ENCODE assay signal across 9 cellular contexts in the genomic region with DNA sequence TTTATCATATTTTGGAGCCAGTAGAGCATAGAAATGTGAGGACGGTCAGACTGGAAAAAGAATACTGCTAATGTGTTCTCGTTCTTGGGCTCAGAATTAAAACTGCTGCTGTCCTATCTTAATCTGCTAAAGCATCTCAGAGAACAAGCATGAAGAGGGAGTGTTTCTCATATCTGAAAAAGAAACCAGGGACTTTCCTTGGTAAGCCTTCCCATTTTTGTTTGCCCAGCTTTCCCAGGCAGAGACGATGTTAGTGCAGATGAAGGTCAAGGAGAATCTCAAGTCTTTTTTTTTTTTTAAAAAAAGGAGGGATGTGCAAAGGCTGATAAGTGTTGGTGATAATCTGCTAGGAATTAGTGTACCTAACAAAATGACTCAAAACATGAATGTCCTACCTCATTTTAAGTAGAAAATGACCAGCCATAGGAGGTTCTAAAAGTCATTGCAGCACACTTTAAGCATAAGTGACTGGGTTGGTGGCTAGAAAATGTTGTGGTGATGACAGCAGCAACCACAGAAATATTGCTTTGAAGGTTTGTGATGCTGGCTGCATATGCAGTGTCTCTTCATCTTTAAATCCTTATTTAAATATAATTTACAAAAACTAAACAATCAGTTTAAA. TPM values are rescaled to one million over a fixed set of nuclear protein-coding genes. Genes with fewer than 3 reads are reported as not detected.
DNase-seq lines count a peak whose midpoint lies in the region; ATAC-seq and TF ChIP-seq lines count a peak whose summit lies in the region.
"Had no signal": no experiment of that assay in that cellular context is flagged by ENCODE, and none has a peak within 500 bp of the region (broad histone marks: within the 10 kb centered on the region; RNA-seq: fewer than 3 reads in every experiment).

No MANE protein-coding gene starts in this region.

- H3K4me3 Mint-ChIP-seq in activated naive CD4-positive, alpha-beta T cell treated with anti-CD3 and anti-CD28 coated beads for 36 hours, result no peak overlapping the region

- peak; percentile 40 for ATAC-seq in HG03103 (IDR thresholded peaks at IDR 0.05; ENCODE audit: low read depth, unreplicated experiment)

- TF ChIP-seq CTCF in colonic mucosa (IDR thresholded peaks at IDR 0.05) (no peak), suprapubic skin (IDR thresholded peaks at IDR 0.05) (no peak)

- 30% methylated on average over 3 of the region's 3 CpGs for WGBS in suprapubic skin

- no peak for TF ChIP-seq EP300 in suprapubic skin (IDR thresholded peaks at IDR 0.05)

- intact Hi-C loops in activated naive CD4-positive, alpha-beta T cell treated with anti-CD3 and anti-CD28 coated beads for 36 hours (cut with micrococcal nuclease), result loop anchor here (10.0 kb wide), 1 partner anchor 968 kb away; the partner anchor contains the start of gene DCBLD2
- intact Hi-C loops in colonic mucosa (cut with DNase I), result no loop called here

- H3K4me1 Mint-ChIP-seq in activated naive CD4-positive, alpha-beta T cell treated with anti-CD3 and anti-CD28 coated beads for 36 hours (ENCODE audit: low read depth), result peaks cover 19% of the 10 kb centered on the region

- no peaks in the 10 kb centered on the region for H3K9me3 Mint-ChIP-seq in activated naive CD4-positive, alpha-beta T cell treated with anti-CD3 and anti-CD28 coated beads for 36 hours

- DNase-seq in activated naive CD4-positive, alpha-beta T cell treated with anti-CD3 and anti-CD28 coated beads for 36 hours, result peak; percentile 15
- DNase-seq in activated naive CD4-positive, alpha-beta T cell treated with anti-CD3 and anti-CD28 coated beads, Interleukin-2, amount 50 U/mL, for 16 hours, result no peak
- DNase-seq in colonic mucosa (no peak), suprapubic skin (ENCODE audit: low spot score in 2 of 2) (no peak), medulla oblongata (ENCODE audit: extremely low spot score) (no peak), activated gamma-delta T cell treated with Interleukin-2 at 50 U/mL for 16 hours (no peak)
- DNase-seq in stimulated activated naive CD4-positive, alpha-beta T cell treated with Interleukin-2 at 50 U/mL for 16 hours (lab: John Stamatoyannopoulos, UW), result no peak

- H3K36me3 Mint-ChIP-seq in activated naive CD4-positive, alpha-beta T cell treated with anti-CD3 and anti-CD28 coated beads for 36 hours (ENCODE audit: low read depth), result no peaks in the 10 kb centered on the region

- no peaks in the 10 kb centered on the region for H3K4me1 ChIP-seq in colonic mucosa
- peaks cover 60% of the 10 kb centered on the region for H3K4me1 ChIP-seq in suprapubic skin

- H3K27ac Mint-ChIP-seq in activated naive CD4-positive, alpha-beta T cell treated with anti-CD3 and anti-CD28 coated beads for 36 hours, result no peak overlapping the region

- CTCF ChIA-PET in activated naive CD4-positive, alpha-beta T cell treated with anti-CD3 and anti-CD28 coated beads for 36 hours (lab: Charles Lee), result interaction anchor here (0.7 to 0.8 kb wide), 2 partner anchors 41 to 851 kb away, joined by 3 read pairs; no protein-coding TSS in a partner anchor

- no peaks in the 10 kb centered on the region for H3K27me3 ChIP-seq in colonic mucosa
- no peaks in the 10 kb centered on the region for H3K27me3 ChIP-seq in suprapubic skin

- H3K27me3 Mint-ChIP-seq in activated naive CD4-positive, alpha-beta T cell treated with anti-CD3 and anti-CD28 coated beads for 36 hours (ENCODE audit: low read depth), result no peaks in the 10 kb centered on the region

- H3K27ac ChIP-seq in colonic mucosa (peak overlapping the region; percentile 38), suprapubic skin (no peak overlapping the region)
- H3K27ac ChIP-seq: neutrophil had no signal

- TF ChIP-seq POLR2A in suprapubic skin (IDR thresholded peaks at IDR 0.05), result no peak

- H3K36me3 ChIP-seq in colonic mucosa (no peaks in the 10 kb centered on the region), suprapubic skin (no peaks in the 10 kb centered on the region)
- H3K36me3 ChIP-seq: neutrophil had no signal

- H3K9me3 ChIP-seq in colonic mucosa, result no peaks in the 10 kb centered on the region
- no peaks in the 10 kb centered on the region for H3K9me3 ChIP-seq in suprapubic skin
- H3K9me3 ChIP-seq: neutrophil had no signal

- peak overlapping the region in 1 of 2 donors; percentile 47 for H3K9ac ChIP-seq in colonic mucosa (ENCODE audit: low read depth in 2 of 2, low read length in 2 of 2)

- peak overlapping the region; percentile 16 for H3K4me3 ChIP-seq in colonic mucosa
- peak overlapping the region; percentile 80 for H3K4me3 ChIP-seq in suprapubic skin

RNA-seq across cellular contexts. Expression of gene CMSS1, which starts 55.1 kb away (rescaled TPM):
- 100 to 1,000 TPM in 1 of 2 experiments, 10 to 100 TPM in 1; 95.8 to 106 TPM for total RNA-seq in activated naive CD4-positive, alpha-beta T cell treated with anti-CD3 and anti-CD28 coated beads for 36 hours
- total RNA-seq in colonic mucosa (10 to 100 TPM; 10.7 to 24.7 TPM), suprapubic skin (10 to 100 TPM; 13.2 to 17.1 (median 13.5) TPM)
